In the genomic region with DNA sequence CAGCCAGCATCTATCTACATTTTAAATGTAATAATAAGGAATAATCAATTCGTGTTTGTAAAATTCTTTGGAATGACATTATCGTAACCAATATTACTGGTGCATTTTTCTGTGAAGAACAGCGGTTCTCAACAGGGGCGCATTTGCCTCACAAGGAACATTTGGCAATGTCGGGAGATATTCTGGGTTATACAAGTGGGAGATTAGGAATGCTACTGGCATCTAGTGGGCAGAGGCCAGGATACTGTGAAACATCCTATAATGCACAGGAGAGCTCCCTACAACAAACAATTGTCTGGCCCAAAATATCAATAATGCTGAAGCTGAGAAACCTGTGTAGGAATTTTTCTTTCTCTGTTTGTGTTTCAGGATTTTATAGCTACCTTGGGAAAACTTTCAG, we compare ENCODE assay signal across 15 cellular contexts. TPM values are rescaled to one million over a fixed set of nuclear protein-coding genes. Genes with fewer than 3 reads are reported as not detected.
A peak's percentile ranks its signal among the peaks of the same experiment; 100 is the strongest.
DNase-seq lines count a peak whose midpoint lies in the region; ATAC-seq, FAIRE-seq and TF ChIP-seq lines count a peak whose summit lies in the region.
"Had no signal": no experiment of that assay in that cellular context is flagged by ENCODE, and none has a peak within 500 bp of the region (broad histone marks: within the 10 kb centered on the region; RNA-seq: fewer than 3 reads in every experiment).

No MANE protein-coding gene starts in this region.

- H3F3A ChIP-seq in GM23338 (replicated peaks; ENCODE audit: low read depth) = no peaks in the 10 kb centered on the region

- H3K27me3 Mint-ChIP-seq in GM23338 (ENCODE audit: insufficient read depth, low read depth, poor library complexity) = peaks cover 3% of the 10 kb centered on the region

- H3K79me1 ChIP-seq in mesendoderm (ENCODE audit: low read length) = no peaks in the 10 kb centered on the region

- H3K27ac ChIP-seq in GM23338 (ENCODE audit: low read depth) = no peak overlapping the region
- H3K27ac ChIP-seq in mesendoderm (ENCODE audit: low read depth, low read length) = no peak overlapping the region
- H3K27ac ChIP-seq in effector memory CD4-positive, alpha-beta T cell (ENCODE audit: insufficient read depth, low read length, poor library complexity, severe bottlenecking) = no peak overlapping the region
- H3K27ac ChIP-seq: skin epidermis had no signal

- H3K27me3 ChIP-seq in GM23338 (ENCODE audit: insufficient read depth) (no peaks in the 10 kb centered on the region), mesendoderm (ENCODE audit: insufficient read depth, low read length, poor library complexity) (no peaks in the 10 kb centered on the region)
- peaks cover 3% of the 10 kb centered on the region for H3K27me3 ChIP-seq in effector memory CD4-positive, alpha-beta T cell (replicated peaks; ENCODE audit: control insufficient read depth, insufficient read depth, low read length, poor library complexity, severe bottlenecking)

- no peaks in the 10 kb centered on the region for H3K79me2 ChIP-seq in GM23338 (replicated peaks; ENCODE audit: insufficient read depth)
- H3K79me2 ChIP-seq in mesendoderm (ENCODE audit: control insufficient read depth, insufficient read depth, low read length) = no peaks in the 10 kb centered on the region

- H3K9ac ChIP-seq in mesendoderm (ENCODE audit: low read length) = no peak overlapping the region

- WGBS in mesendoderm (ENCODE audit: extremely low coverage, insufficient coverage, low lambda C conversion rate) = no CpG with 5 or more reads among the region's 5 CpGs

- no peak overlapping the region for H3K4me3 ChIP-seq in GM23338
- H3K4me3 ChIP-seq in mesendoderm (ENCODE audit: low read length) = no peak overlapping the region
- H3K4me3 ChIP-seq in effector memory CD4-positive, alpha-beta T cell (ENCODE audit: insufficient read depth, low read depth, low read length, poor library complexity, severe bottlenecking) = no peak overlapping the region
- H3K4me3 ChIP-seq: skin epidermis had no signal

- H2BK5ac ChIP-seq in mesendoderm (ENCODE audit: low read length) = no peak overlapping the region

- no peak overlapping the region for H4K5ac ChIP-seq in mesendoderm (ENCODE audit: low read length)

- no peak overlapping the region for H3K4ac ChIP-seq in mesendoderm (ENCODE audit: low read depth, low read length)

- no peak overlapping the region for H3K27ac Mint-ChIP-seq in GM23338
- H3K27ac Mint-ChIP-seq: activated T-helper 1 cell treated with anti-CD3 and anti-CD28 coated beads, Interleukin-12 subunit alpha, Interleukin-12 subunit beta, Interleukin-2, Interleukin-4 antibody, amounts not matched to agents 30 ng/mL and 10 ng/mL and 1 ng/mL, durations not matched to agents 14 hours and 24 hours and 36 hours; T-cell had no signal

- no peak overlapping the region for H2AK5ac ChIP-seq in mesendoderm (ENCODE audit: low read length)

- no peak overlapping the region for H2BK120ac ChIP-seq in mesendoderm (ENCODE audit: low read depth, low read length)

- TF ChIP-seq CTCF in GM23338 (conservative IDR thresholded peaks at IDR 0.05; ENCODE audit: low read depth in 2 of 2) (peak; percentile 26 to 57; a peak in 3 of 4 replicates), LNCAP (IDR thresholded peaks at IDR 0.05) (peak; percentile 57; the same call in 1 of the 2 replicates)

- H3K4me1 ChIP-seq in GM23338 (ENCODE audit: insufficient read depth) (peaks cover 6% of the 10 kb centered on the region; the same call in 1 of the 2 replicates), mesendoderm (ENCODE audit: control insufficient read depth, low read depth, low read length) (no peaks in the 10 kb centered on the region)
- H3K4me1 ChIP-seq in effector memory CD4-positive, alpha-beta T cell (ENCODE audit: control insufficient read depth, insufficient read depth, low read length, poor library complexity, severe bottlenecking) = no peaks in the 10 kb centered on the region

- no peaks in the 10 kb centered on the region for H3K36me3 Mint-ChIP-seq in GM23338 (ENCODE audit: low read depth)
- H3K36me3 Mint-ChIP-seq: T-cell had no signal

- no peak overlapping the region for H3K4me3 Mint-ChIP-seq in GM23338
- H3K4me3 Mint-ChIP-seq: activated T-helper 1 cell treated with anti-CD3 and anti-CD28 coated beads, Interleukin-12 subunit alpha, Interleukin-12 subunit beta, Interleukin-2, Interleukin-4 antibody, amounts not matched to agents 30 ng/mL and 10 ng/mL and 1 ng/mL, durations not matched to agents 14 hours and 24 hours and 36 hours; T-cell had no signal

- no peak overlapping the region for H3K4me2 ChIP-seq in GM23338
- no peak overlapping the region for H3K4me2 ChIP-seq in mesendoderm (ENCODE audit: low read length)

- no peak overlapping the region for H3K56ac ChIP-seq in mesendoderm (ENCODE audit: low read length)

- no peak overlapping the region for H2AFZ ChIP-seq in GM23338

- no peak for FAIRE-seq in HTR-8/SVneo (lab: Jason Lieb, UNC)

- H3K18ac ChIP-seq in mesendoderm (ENCODE audit: low read length) = no peak overlapping the region

- H3K9me2 ChIP-seq in GM23338 (ENCODE audit: insufficient read depth) = no peaks in the 10 kb centered on the region

- H3K36me3 ChIP-seq in GM23338 (ENCODE audit: insufficient read depth) (no peaks in the 10 kb centered on the region), mesendoderm (ENCODE audit: control insufficient read depth, insufficient read depth, low read length) (no peaks in the 10 kb centered on the region)
- no peaks in the 10 kb centered on the region for H3K36me3 ChIP-seq in effector memory CD4-positive, alpha-beta T cell (ENCODE audit: control insufficient read depth, insufficient read depth, low read length)

- peak; percentile 40 for DNase-seq in GM23338 (ENCODE audit: low spot score)
- peak; percentile 12 for DNase-seq in amniotic epithelial cell (ENCODE audit: low read depth)
- DNase-seq in mesendoderm = peak; percentile 27
- no peak for DNase-seq in effector memory CD4-positive, alpha-beta T cell
- no peak for DNase-seq in HTR-8/SVneo (ENCODE audit: insufficient read length, low spot score)
- no peak for DNase-seq in GDM1 (lab: John Stamatoyannopoulos, UW)
- DNase-seq: activated CD4-positive, alpha-beta T cell treated with anti-CD3 and anti-CD28 coated beads for 48 hours; COR-L47; IMR-90; T-cell had no signal

- peak; percentile 88 for ATAC-seq in GM23338
- ATAC-seq: T-cell had no signal

- no peak overlapping the region for H4K8ac ChIP-seq in mesendoderm (ENCODE audit: low read depth, low read length)

- no peak overlapping the region for H2BK15ac ChIP-seq in mesendoderm (replicated peaks; ENCODE audit: low read depth)

- peaks cover 22% of the 10 kb centered on the region; the same call in 2 of the 3 replicates for H3K4me1 Mint-ChIP-seq in GM23338

- H4K20me1 ChIP-seq in GM23338 (replicated peaks; ENCODE audit: insufficient read depth) = no peaks in the 10 kb centered on the region

- no peak overlapping the region for H3K23ac ChIP-seq in mesendoderm (ENCODE audit: low read length)

- H3K9me3 ChIP-seq in effector memory CD4-positive, alpha-beta T cell (ENCODE audit: control insufficient read depth, low read length) = no peaks in the 10 kb centered on the region

- H3K9me3 Mint-ChIP-seq in GM23338 = no peaks in the 10 kb centered on the region
- H3K9me3 Mint-ChIP-seq: activated T-helper 1 cell treated with anti-CD3 and anti-CD28 coated beads, Interleukin-12 subunit alpha, Interleukin-12 subunit beta, Interleukin-2, Interleukin-4 antibody, amounts not matched to agents 30 ng/mL and 10 ng/mL and 1 ng/mL, durations not matched to agents 14 hours and 24 hours and 36 hours; T-cell had no signal

RNA-seq across cellular contexts. Expression of gene ACP3, which starts 25.0 kb away (rescaled TPM):
- 3.5 and 5.4 TPM in 2 replicates for total RNA-seq in GM23338 (2014; rRNA removed; shearing (Covaris generic))
- polyA plus RNA-seq in GM23338 (2016; fragmentation: Nextera tagmentation; extraction: Ambion mirVana) = 0.68 and 1.1 TPM in 2 replicates
- 0.67 TPM for polyA plus RNA-seq in mesendoderm (2013, experiment 1 of 2)
- polyA plus RNA-seq in mesendoderm (2013, experiment 2 of 2) = 0.59 TPM
- total RNA-seq: activated T-helper 1 cell treated with anti-CD3 and anti-CD28 coated beads, Interleukin-12 subunit alpha, Interleukin-12 subunit beta, Interleukin-2, Interleukin-4 antibody, amounts not matched to agents 30 ng/mL and 10 ng/mL and 1 ng/mL, durations not matched to agents 14 hours and 24 hours and 36 hours; glomerular endothelial cell; T-cell had no signal
- polyA plus RNA-seq: neural cell had no signal

Comparison
In these comparisons a context has a peak if more than half of its experiments do, and no peak if none do; other contexts are left out.
1. DNase-seq: peak in GM23338 (single experiment), amniotic epithelial cell (single experiment) and mesendoderm (single experiment); none in effector memory CD4-positive, alpha-beta T cell (0 of 3), HTR-8/SVneo (single experiment) and GDM1 (single experiment).